ENCODE assay signal across 8 cellular contexts in genomic region chr22:41946360-41947180, GRCh38. TPM values are rescaled to one million over a fixed set of nuclear protein-coding genes. Genes with fewer than 3 reads are reported as not detected.
DNase-seq lines count a peak whose midpoint lies in the region; ATAC-seq and TF ChIP-seq lines count a peak whose summit lies in the region.

A gene with protein sequence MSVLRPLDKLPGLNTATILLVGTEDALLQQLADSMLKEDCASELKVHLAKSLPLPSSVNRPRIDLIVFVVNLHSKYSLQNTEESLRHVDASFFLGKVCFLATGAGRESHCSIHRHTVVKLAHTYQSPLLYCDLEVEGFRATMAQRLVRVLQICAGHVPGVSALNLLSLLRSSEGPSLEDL (minus strand): TSS chr22:41947152. CDS start chr22:41947076, 76 bp downstream.

- H3K36me3 ChIP-seq in IMR-90 (ENCODE audit: control insufficient read depth, insufficient read depth, low read length), result no peaks in the 10 kb centered on the region

- H3K4me1 ChIP-seq in IMR-90 (ENCODE audit: control insufficient read depth, insufficient read depth, low read length), result peaks cover 8% of the 10 kb centered on the region

- WGBS in IMR-90 (ENCODE audit: extremely low coverage in 2 of 2, insufficient read length in 1 of 2), 2 experiments, result 1% methylated on average over 39 of the region's 63 CpGs; no CpG with 5 or more reads in 1 of the 2 experiments

- no peak for TF ChIP-seq RAD21 in IMR-90 (IDR thresholded peaks at IDR 0.05; ENCODE audit: low read length)

- peak within 1 kb of the TSS; percentile 86 for H3K4ac ChIP-seq in IMR-90 (ENCODE audit: low read depth, low read length)

- DNase-seq in DMS153 (lab: John Stamatoyannopoulos, UW) (peak; percentile 95), IMR-90 (peak; percentile 91), OCI-M2 (lab: John Stamatoyannopoulos, UW; ENCODE audit: unreplicated experiment) (peak; percentile 80), activated T-cell treated with anti-CD3 and anti-CD28 coated beads for 24 hours (ENCODE audit: low read depth) (peak; percentile 90), epithelial cell of esophagus (ENCODE audit: low read depth) (peak; percentile 96), middle frontal gyrus (ENCODE audit: extremely low spot score, low spot score) (peak; percentile 81)
- DNase-seq in stimulated activated CD8-positive, alpha-beta memory T cell treated with anti-CD3 and anti-CD28 coated beads, Interleukin-2, amount 100 ng/mL, for 1 hour (ENCODE audit: low read depth in 2 of 2), result peak; percentile 66 to 73

- H3K23ac ChIP-seq in IMR-90 (ENCODE audit: low read depth, low read length), result peak within 1 kb of the TSS; percentile 72

- TF ChIP-seq POLR2A in IMR-90 (IDR thresholded peaks at IDR 0.05; ENCODE audit: low read depth, low read length), result no peak

- BruUV-seq in IMR-90 (replicated peaks; lab: Mats Ljungman, UMichigan), result no TSS peak

- peaks cover 5 to 20% of the 10 kb centered on the region in 2 experiments for H3K79me1 ChIP-seq in IMR-90 (ENCODE audit: low read depth in 1 of 2, low read length in 2 of 2)

- H4K5ac ChIP-seq in IMR-90 (ENCODE audit: low read depth, low read length), result peak within 1 kb of the TSS; percentile 94

- peak within 1 kb of the TSS; percentile 79; the same call in 1 of the 2 replicates for H2BK20ac ChIP-seq in IMR-90 (ENCODE audit: low read depth, low read length)

- no peaks in the 10 kb centered on the region for H3K9me1 ChIP-seq in IMR-90 (ENCODE audit: insufficient read depth, low read length)

- TF ChIP-seq CTCF in IMR-90 (conservative IDR thresholded peaks at IDR 0.05; ENCODE audit: low read depth, low read length), result no peak
- peak; percentile 27 for TF ChIP-seq CTCF in epithelial cell of esophagus (IDR thresholded peaks at IDR 0.05; ENCODE audit: insufficient read depth, low read depth, low read length, missing control alignments)

- no peak within 1 kb of the TSS for H3K56ac ChIP-seq in IMR-90 (ENCODE audit: extremely low read depth, insufficient read depth, low read length)

- peak within 1 kb of the TSS; percentile 95 for H2AK9ac ChIP-seq in IMR-90 (replicated peaks; ENCODE audit: low read depth, low read length, poor library complexity)

- H4K8ac ChIP-seq in IMR-90 (ENCODE audit: low read depth in 2 of 2, low read length in 2 of 2), result peak within 1 kb of the TSS; percentile 67 to 97

- in situ Hi-C loops in IMR-90 (cut with MboI; ENCODE audit: low sequenced_read_pairs), result no loop called here

- CTCF ChIA-PET in IMR-90 (lab: Yijun Ruan, JAX), result interaction anchor here (0.6 to 2.2 kb wide), 5 partner anchors 10 to 313 kb away, joined by 3 to 8 read pairs (median 3); partner anchors contain the start of gene TNFRSF13C

- H3K27me3 ChIP-seq in IMR-90 (ENCODE audit: control insufficient read depth, insufficient read depth, low read length), result no peaks in the 10 kb centered on the region

- peak within 1 kb of the TSS; percentile 30 for H4K91ac ChIP-seq in IMR-90 (ENCODE audit: insufficient read depth, low read depth, low read length)

- peak within 1 kb of the TSS; percentile 70 for H2BK5ac ChIP-seq in IMR-90 (ENCODE audit: low read depth, low read length, poor library complexity, severe bottlenecking)

- POLR2A ChIA-PET in IMR-90 (lab: Charles Lee; ENCODE audit: unreplicated experiment), result no interaction called here

- peak within 1 kb of the TSS; percentile 75 for H3K18ac ChIP-seq in IMR-90 (ENCODE audit: low read depth, low read length)

- peak; percentile 69 for ATAC-seq in GM21528 (IDR thresholded peaks at IDR 0.05; ENCODE audit: low FRiP score, unreplicated experiment)
- ATAC-seq in IMR-90 (ENCODE audit: low read depth), result peak; percentile 98

- peak within 1 kb of the TSS; percentile 93 for H2AFZ ChIP-seq in IMR-90 (replicated peaks; ENCODE audit: low read length, poor library complexity)

- dilution Hi-C loops in IMR-90 (cut with HindIII; ENCODE audit: low sequenced_read_pairs, unreplicated experiment), result no loop called here

- peak within 1 kb of the TSS; percentile 37; the same call in 2 of the 3 replicates for H2BK15ac ChIP-seq in IMR-90 (ENCODE audit: low read depth, low read length)

- H2BK120ac ChIP-seq in IMR-90 (ENCODE audit: low read depth, low read length), result peak within 1 kb of the TSS; percentile 75; the same call in 1 of the 2 replicates

- intact Hi-C loops in IMR-90 (cut with micrococcal nuclease), result no loop called here

- peak within 1 kb of the TSS; percentile 54; the same call in 1 of the 2 replicates for H3K9ac ChIP-seq in IMR-90 (ENCODE audit: low read depth, low read length)

- H3K27ac ChIP-seq in IMR-90 (ENCODE audit: insufficient read depth, low read length), result peak within 1 kb of the TSS; percentile 42; the same call in 1 of the 2 replicates

- H2AK5ac ChIP-seq in IMR-90 (ENCODE audit: low read depth, low read length), result peak within 1 kb of the TSS; percentile 12; the same call in 1 of the 2 replicates

- H3K14ac ChIP-seq in IMR-90 (replicated peaks; ENCODE audit: low read depth, low read length), result peak within 1 kb of the TSS; percentile 89

- no peaks in the 10 kb centered on the region for H3K9me3 ChIP-seq in IMR-90 (ENCODE audit: control insufficient read depth, insufficient read depth, low read length)

- no peaks in the 10 kb centered on the region for H4K20me1 ChIP-seq in IMR-90 (ENCODE audit: insufficient read depth, low read length)

- H3K4me3 ChIP-seq in IMR-90 (ENCODE audit: insufficient read depth, low read depth, low read length) (peak within 1 kb of the TSS; percentile 82), epithelial cell of esophagus (ENCODE audit: low read length) (peak within 1 kb of the TSS; percentile 81)

- H3K4me2 ChIP-seq in IMR-90 (ENCODE audit: low read depth, low read length), result peak within 1 kb of the TSS; percentile 88

TF ChIP-seq in IMR-90, 13 proteins besides CTCF, POLR2A, EP300 and RAD21:
- TF ChIP-seq CEBPB (IDR thresholded peaks at IDR 0.05; ENCODE audit: low read depth, low read length) (no peak), SMC3 (IDR thresholded peaks at IDR 0.05; ENCODE audit: low read depth, low read length) (no peak), BHLHE40 (IDR thresholded peaks at IDR 0.05; ENCODE audit: low read depth, low read length) (peak; percentile 96), FOS (IDR thresholded peaks at IDR 0.05; ENCODE audit: low read depth, low read length) (peak; percentile 79; the same call in 1 of the 2 replicates), MXI1 (IDR thresholded peaks at IDR 0.05; ENCODE audit: borderline replicate concordance, low read depth, low read length) (peak; percentile 97), CHD1 (IDR thresholded peaks at IDR 0.05; ENCODE audit: low read depth, low read length) (no peak), MAZ (IDR thresholded peaks at IDR 0.05; ENCODE audit: borderline replicate concordance, low read depth, low read length) (peak; percentile 76; the same call in 1 of the 2 replicates), RFX5 (IDR thresholded peaks at IDR 0.05; ENCODE audit: low read depth, low read length) (no peak)
- TF ChIP-seq, protein P1, sequence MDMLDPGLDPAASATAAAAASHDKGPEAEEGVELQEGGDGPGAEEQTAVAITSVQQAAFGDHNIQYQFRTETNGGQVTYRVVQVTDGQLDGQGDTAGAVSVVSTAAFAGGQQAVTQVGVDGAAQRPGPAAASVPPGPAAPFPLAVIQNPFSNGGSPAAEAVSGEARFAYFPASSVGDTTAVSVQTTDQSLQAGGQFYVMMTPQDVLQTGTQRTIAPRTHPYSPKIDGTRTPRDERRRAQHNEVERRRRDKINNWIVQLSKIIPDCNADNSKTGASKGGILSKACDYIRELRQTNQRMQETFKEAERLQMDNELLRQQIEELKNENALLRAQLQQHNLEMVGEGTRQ (IDR thresholded peaks at IDR 0.05; ENCODE audit: low read depth, low read length), result peak; percentile 97

RNA-seq across cellular contexts. Expression of the gene that starts here (rescaled TPM):
- 14.7 and 18.1 TPM in 2 replicates for total RNA-seq in IMR-90 (2012; rRNA removed)
- 20.1 and 31.3 TPM in 2 replicates for polyA plus RNA-seq in IMR-90 (2012; rRNA removed)
- polyA plus RNA-seq in IMR-90 (2012; cell fraction: cytosol; rRNA removed), result 10.5 and 19.3 TPM in 2 replicates
- 8.7 and 23.0 TPM in 2 replicates for polyA plus RNA-seq in IMR-90 (2012; cell fraction: nucleus; rRNA removed; ENCODE audit: low replicate concordance)

Comparison
In these comparisons a context has a peak if more than half of its experiments do, and no peak if none do; other contexts are left out.
1. Peak in every context shown above with its lines: DNase-seq, ATAC-seq, H3K4me3 ChIP-seq and H3K27ac ChIP-seq.